18 cellular contexts compared by ENCODE assay signal in genomic region chr16:87411375-87412271, GRCh38. TPM values are rescaled to one million over a fixed set of nuclear protein-coding genes. Genes with fewer than 3 reads are reported as not detected.
DNase-seq lines count a peak whose midpoint lies in the region; TF ChIP-seq lines count a peak whose summit lies in the region.
"Had no signal": no experiment of that assay in that cellular context is flagged by ENCODE, and none has a peak within 500 bp of the region (broad histone marks: within the 10 kb centered on the region; RNA-seq: fewer than 3 reads in every experiment).

No MANE protein-coding gene starts in this region.

- peaks cover 8% of the 10 kb centered on the region for H3K36me3 Mint-ChIP-seq in activated naive CD4-positive, alpha-beta T cell treated with anti-CD3 and anti-CD28 coated beads for 36 hours (ENCODE audit: low read depth)
- peaks cover 56% of the 10 kb centered on the region for H3K36me3 Mint-ChIP-seq in endodermal cell (ENCODE audit: low read depth)
- H3K36me3 Mint-ChIP-seq in neural progenitor cell: peaks cover 21% of the 10 kb centered on the region
- H3K36me3 Mint-ChIP-seq in MCF 10A (ENCODE audit: insufficient read depth, unreplicated experiment): peaks cover 73% of the 10 kb centered on the region

- H3K9me3 ChIP-seq in endodermal cell (ENCODE audit: control insufficient read depth, low read length) (no peaks in the 10 kb centered on the region), neural progenitor cell (ENCODE audit: low read depth) (no peaks in the 10 kb centered on the region), Karpas-422 (ENCODE audit: low read length) (no peaks in the 10 kb centered on the region)
- H3K9me3 ChIP-seq: BLaER1 treated with 17β-estradiol and CSF1 and Interleukin-3, amounts not matched to agents 10 nM and 100 nM had no signal

- no peaks in the 10 kb centered on the region for H3K4me1 Mint-ChIP-seq in activated naive CD4-positive, alpha-beta T cell treated with anti-CD3 and anti-CD28 coated beads for 36 hours (ENCODE audit: low read depth)
- peaks cover 8% of the 10 kb centered on the region for H3K4me1 Mint-ChIP-seq in endodermal cell
- H3K4me1 Mint-ChIP-seq in neural progenitor cell: no peaks in the 10 kb centered on the region
- H3K4me1 Mint-ChIP-seq in MCF 10A (ENCODE audit: insufficient read depth, unreplicated experiment): peaks cover 14% of the 10 kb centered on the region
- H3K4me1 Mint-ChIP-seq: H9 had no signal

- POLR2A ChIA-PET in MCF 10A (lab: Yijun Ruan, JAX): interaction anchor here (0.6 kb wide), 1 partner anchor 21 kb away, joined by 3 read pairs; no protein-coding TSS in a partner anchor

- H3K4me2 ChIP-seq in neural progenitor cell: no peak overlapping the region
- no peak overlapping the region for H3K4me2 ChIP-seq in Karpas-422 (ENCODE audit: low read depth, low read length, poor library complexity, severe bottlenecking)
- H3K4me2 ChIP-seq: BLaER1 treated with 17β-estradiol and CSF1 and Interleukin-3, amounts not matched to agents 10 nM and 100 nM had no signal

- DNase-seq in activated naive CD4-positive, alpha-beta T cell treated with anti-CD3 and anti-CD28 coated beads for 36 hours: no peak
- no peak for DNase-seq in activated naive CD4-positive, alpha-beta T cell treated with Interleukin-2 at 50 U/mL for 16 hours
- DNase-seq in endodermal cell: peak; percentile 31
- DNase-seq in neural progenitor cell (ENCODE audit: low spot score): no peak
- no peak for DNase-seq in MCF 10A (ENCODE audit: unreplicated experiment)
- DNase-seq in inferior parietal cortex (ENCODE audit: extremely low spot score): no peak
- DNase-seq in Karpas-422: no peak
- no peak for DNase-seq in NCI-H82 treated with DMSO at 0.1 percent for 48 hours (lab: John Stamatoyannopoulos, UW; ENCODE audit: unreplicated experiment)
- DNase-seq: DMS 273 treated with DMSO at 0.1 percent for 48 hours; H9; Kasumi-1; NCI-H1105 treated with DMSO at 0.1 percent for 48 hours; NCI-H1694 treated with DMSO at 0.1 percent for 48 hours; NCI-H2107; NCI-H345; NCI-H526; NK-92 treated with Interleukin-12 subunit alpha and Interleukin-12 subunit beta, amount 100 ng/mL, for 24 hours had no signal

- H3K9me3 Mint-ChIP-seq in activated naive CD4-positive, alpha-beta T cell treated with anti-CD3 and anti-CD28 coated beads for 36 hours: no peaks in the 10 kb centered on the region
- H3K9me3 Mint-ChIP-seq in endodermal cell: no peaks in the 10 kb centered on the region
- H3K9me3 Mint-ChIP-seq in neural progenitor cell: no peaks in the 10 kb centered on the region
- no peaks in the 10 kb centered on the region for H3K9me3 Mint-ChIP-seq in MCF 10A (ENCODE audit: unreplicated experiment)
- H3K9me3 Mint-ChIP-seq: H9 had no signal

- H3K9me2 ChIP-seq in Karpas-422 (replicated peaks; ENCODE audit: insufficient read depth, low read length): no peaks in the 10 kb centered on the region

- WGBS in endodermal cell (ENCODE audit: insufficient coverage in 1 of 2, insufficient read length in 1 of 2), 2 experiments: 96 to 97% methylated on average over 35 to 45 of the region's 49 CpGs

- H3K27me3 Mint-ChIP-seq in activated naive CD4-positive, alpha-beta T cell treated with anti-CD3 and anti-CD28 coated beads for 36 hours (ENCODE audit: low read depth): no peaks in the 10 kb centered on the region
- no peaks in the 10 kb centered on the region for H3K27me3 Mint-ChIP-seq in endodermal cell (ENCODE audit: insufficient read depth)
- H3K27me3 Mint-ChIP-seq in neural progenitor cell (ENCODE audit: insufficient read depth, low read depth): peaks cover 3% of the 10 kb centered on the region
- H3K27me3 Mint-ChIP-seq in MCF 10A (ENCODE audit: insufficient read depth, unreplicated experiment): no peaks in the 10 kb centered on the region

- H3K9ac ChIP-seq in endodermal cell (ENCODE audit: extremely low read depth, low read length, poor library complexity, severe bottlenecking) (no peak overlapping the region), neural progenitor cell (no peak overlapping the region), Karpas-422 (ENCODE audit: low read length) (no peak overlapping the region)
- H3K9ac ChIP-seq: BLaER1 treated with 17β-estradiol and CSF1 and Interleukin-3, amounts not matched to agents 10 nM and 100 nM had no signal

- no TSS peak for BruUV-seq in MCF 10A (replicated peaks; lab: Mats Ljungman, UMichigan)

- no peaks in the 10 kb centered on the region for H3K4me1 ChIP-seq in endodermal cell (ENCODE audit: control insufficient read depth, insufficient read depth, low read length)
- no peaks in the 10 kb centered on the region for H3K4me1 ChIP-seq in neural progenitor cell
- H3K4me1 ChIP-seq in Karpas-422 (ENCODE audit: low read length): no peaks in the 10 kb centered on the region
- H3K4me1 ChIP-seq: BLaER1 treated with 17β-estradiol and CSF1 and Interleukin-3, amounts not matched to agents 10 nM and 100 nM had no signal

- peaks cover 65% of the 10 kb centered on the region for H3K36me3 ChIP-seq in endodermal cell (ENCODE audit: control insufficient read depth, insufficient read depth, low read length)
- no peaks in the 10 kb centered on the region for H3K36me3 ChIP-seq in neural progenitor cell
- no peaks in the 10 kb centered on the region for H3K36me3 ChIP-seq in Karpas-422 (ENCODE audit: insufficient read depth, low read length)

- peak overlapping the region; percentile 26 for H3K27ac Mint-ChIP-seq in activated naive CD4-positive, alpha-beta T cell treated with anti-CD3 and anti-CD28 coated beads for 36 hours
- H3K27ac Mint-ChIP-seq in endodermal cell: no peak overlapping the region
- peak overlapping the region; percentile 69 for H3K27ac Mint-ChIP-seq in neural progenitor cell
- no peak overlapping the region for H3K27ac Mint-ChIP-seq in MCF 10A (ENCODE audit: low read depth, unreplicated experiment)

- peaks cover 5% of the 10 kb centered on the region for H3F3A ChIP-seq in neural progenitor cell (ENCODE audit: low read depth)

- H3K4me3 Mint-ChIP-seq in activated naive CD4-positive, alpha-beta T cell treated with anti-CD3 and anti-CD28 coated beads for 36 hours: no peak overlapping the region
- H3K4me3 Mint-ChIP-seq in endodermal cell (no peak overlapping the region), neural progenitor cell (no peak overlapping the region), MCF 10A (ENCODE audit: unreplicated experiment) (no peak overlapping the region)
- H3K4me3 Mint-ChIP-seq: H9 had no signal

- H3K79me2 ChIP-seq in neural progenitor cell (ENCODE audit: low read depth) (no peaks in the 10 kb centered on the region), Karpas-422 (ENCODE audit: low read length) (no peaks in the 10 kb centered on the region)

- TF ChIP-seq CTCF in endodermal cell (conservative IDR thresholded peaks at IDR 0.05): no peak
- no peak for TF ChIP-seq CTCF in neural progenitor cell (IDR thresholded peaks at IDR 0.05)
- no peak for TF ChIP-seq CTCF in MCF 10A (IDR thresholded peaks at IDR 0.05; ENCODE audit: unreplicated experiment)

- no peak overlapping the region for H3K4me3 ChIP-seq in endodermal cell (ENCODE audit: low read length)
- no peak overlapping the region for H3K4me3 ChIP-seq in neural progenitor cell
- H3K4me3 ChIP-seq in Karpas-422 (ENCODE audit: low read length): no peak overlapping the region
- H3K4me3 ChIP-seq: BLaER1 treated with 17β-estradiol and CSF1 and Interleukin-3, amounts not matched to agents 10 nM and 100 nM had no signal

- intact Hi-C loops in activated naive CD4-positive, alpha-beta T cell treated with anti-CD3 and anti-CD28 coated beads for 36 hours (cut with micrococcal nuclease): no loop called here
- intact Hi-C loops in MCF 10A (cut with micrococcal nuclease): no loop called here

- H2AFZ ChIP-seq in neural progenitor cell (replicated peaks): no peak overlapping the region
- H2AFZ ChIP-seq in Karpas-422 (ENCODE audit: low read length): no peak overlapping the region

- CTCF ChIA-PET in activated naive CD4-positive, alpha-beta T cell treated with anti-CD3 and anti-CD28 coated beads for 36 hours (lab: Charles Lee): interaction anchor here (1.3 kb wide), 1 partner anchor 223 kb away, joined by 3 read pairs; no protein-coding TSS in a partner anchor
- CTCF ChIA-PET in MCF 10A (lab: Yijun Ruan, JAX): interaction anchor here (1.2 kb wide), 1 partner anchor 225 kb away, joined by 7 read pairs; no protein-coding TSS in a partner anchor

- H4K20me1 ChIP-seq in neural progenitor cell (ENCODE audit: low read depth) (peaks cover 6% of the 10 kb centered on the region), Karpas-422 (ENCODE audit: insufficient read depth, low read depth, low read length) (0 out of 2 replicates have a peak, but pooled peaks cover 5% of the 10 kb centered on the region)

- no peaks in the 10 kb centered on the region for H3K27me3 ChIP-seq in endodermal cell (ENCODE audit: control insufficient read depth, insufficient read depth, low read length, poor library complexity, severe bottlenecking)
- no peaks in the 10 kb centered on the region for H3K27me3 ChIP-seq in neural progenitor cell
- H3K27me3 ChIP-seq in Karpas-422 (ENCODE audit: low read length): no peaks in the 10 kb centered on the region
- H3K27me3 ChIP-seq: BLaER1 treated with 17β-estradiol and CSF1 and Interleukin-3, amounts not matched to agents 10 nM and 100 nM had no signal

- no peak overlapping the region for H3K27ac ChIP-seq in endodermal cell (ENCODE audit: low read depth, low read length)
- no peak overlapping the region for H3K27ac ChIP-seq in neural progenitor cell
- H3K27ac ChIP-seq in Karpas-422 (ENCODE audit: low read length): no peak overlapping the region
- H3K27ac ChIP-seq: BLaER1 treated with 17β-estradiol and CSF1 and Interleukin-3, amounts not matched to agents 10 nM and 100 nM had no signal

RNA-seq across cellular contexts. Expression of gene MAP1LC3B, which starts 19.5 kb away (rescaled TPM):
- 10 to 100 TPM; 61.8 to 62.5 TPM for total RNA-seq in activated naive CD4-positive, alpha-beta T cell treated with anti-CD3 and anti-CD28 coated beads for 36 hours
- total RNA-seq in endodermal cell: 10 to 100 TPM; 56.4 to 62.4 TPM
- polyA plus RNA-seq in endodermal cell (2013, experiment 1 of 2): 67.5 TPM
- polyA plus RNA-seq in endodermal cell (2013, experiment 2 of 2): 73.4 TPM
- 32.5 and 39.1 TPM in 2 replicates for total RNA-seq in neural progenitor cell (ENCODE audit: low replicate concordance)
- 271 and 348 TPM in 2 replicates for total RNA-seq in MCF 10A (2022)
- total RNA-seq in Karpas-422 (2014; rRNA removed; shearing (Covaris generic); ENCODE audit: low replicate concordance): 30.2 and 56.0 TPM in 2 replicates

RNA-seq across cellular contexts. Expression of gene FBXO31, which starts 28.0 kb away (rescaled TPM):
- 10 to 100 TPM; 26.4 to 26.7 TPM for total RNA-seq in activated naive CD4-positive, alpha-beta T cell treated with anti-CD3 and anti-CD28 coated beads for 36 hours
- 10 to 100 TPM; 18.6 to 22.1 TPM for total RNA-seq in endodermal cell
- 13.4 TPM for polyA plus RNA-seq in endodermal cell (2013, experiment 1 of 2)
- 9.5 TPM for polyA plus RNA-seq in endodermal cell (2013, experiment 2 of 2)
- 5.8 and 19.8 TPM in 2 replicates for total RNA-seq in neural progenitor cell (ENCODE audit: low replicate concordance)
- 43.2 and 53.9 TPM in 2 replicates for total RNA-seq in MCF 10A (2022)
- total RNA-seq in Karpas-422 (2014; rRNA removed; shearing (Covaris generic); ENCODE audit: low replicate concordance): 17.1 and 34.3 TPM in 2 replicates

Comparison
In these comparisons a context has a peak if more than half of its experiments do, and no peak if none do; other contexts are left out.
1. H3K27ac Mint-ChIP-seq: peak in activated naive CD4-positive, alpha-beta T cell treated with anti-CD3 and anti-CD28 coated beads for 36 hours (single experiment) and neural progenitor cell (single experiment); none in endodermal cell (single experiment) and MCF 10A (single experiment).